23 cellular contexts compared by ENCODE assay signal in genomic region chr3:152149832-152150231, GRCh38.
DNase-seq lines count a peak whose midpoint lies in the region; ATAC-seq, FAIRE-seq and TF ChIP-seq lines count a peak whose summit lies in the region.
"Had no signal": no experiment of that assay in that cellular context is flagged by ENCODE, and none has a peak within 500 bp of the region (broad histone marks: within the 10 kb centered on the region; RNA-seq: fewer than 3 reads in every experiment).

No MANE protein-coding gene starts in this region.

- DNase-seq in GM18507 (ENCODE audit: extremely low spot score, insufficient read length, low read depth) (no peak), SK-N-SH (no peak), epithelial cell of prostate (ENCODE audit: low read depth, low spot score) (no peak), thoracic aorta (ENCODE audit: low spot score) (no peak), left cardiac atrium (no peak), NCI-H2081 (lab: John Stamatoyannopoulos, UW) (no peak), NOMO-1 (lab: John Stamatoyannopoulos, UW; ENCODE audit: unreplicated experiment in 2 of 2) (no peak)
- DNase-seq: ACHN; CD8-positive, alpha-beta T cell; DMS79 treated with DMSO at 0.1 percent for 48 hours; GM23248; MG63; NCI-H1105; NCI-H1694 treated with DMSO at 0.1 percent for 48 hours; NCI-H446 treated with DMSO at 0.1 percent for 48 hours; NCI-H748 treated with DMSO at 0.1 percent for 48 hours; SIG-M5 had no signal

- peak overlapping the region; percentile 61; the same call in 1 of the 2 replicates for H3K9ac ChIP-seq in SK-N-SH
- H3K9ac ChIP-seq: GM23248, KMS-11 had no signal

- CTCF ChIA-PET in SK-N-SH (lab: Yijun Ruan, JAX): no interaction called here

- no peak for TF ChIP-seq RAD21 in SK-N-SH (IDR thresholded peaks at IDR 0.05; ENCODE audit: low read length)

- no peak for ATAC-seq in thoracic aorta (ENCODE audit: insufficient number of reproducible peaks, low FRiP score, low read depth)
- no peak for ATAC-seq in left cardiac atrium
- ATAC-seq: CD8-positive, alpha-beta T cell had no signal

- no peak for TF ChIP-seq CTCF in SK-N-SH (IDR thresholded peaks at IDR 0.05)
- no peak for TF ChIP-seq CTCF in thoracic aorta (IDR thresholded peaks at IDR 0.05)

- FAIRE-seq in GM18507 (lab: Jason Lieb, UNC): peak; percentile 18
- FAIRE-seq: D721Med, G401.6, GM12892, RCC 7860 had no signal

- no peaks in the 10 kb centered on the region for H3K9me2 ChIP-seq in SK-N-SH

- POLR2A ChIA-PET in SK-N-SH (lab: Yijun Ruan, JAX): no interaction called here

- peak overlapping the region; percentile 69 for H2AFZ ChIP-seq in SK-N-SH (ENCODE audit: low read depth)
- H2AFZ ChIP-seq: GM23248 had no signal

- intact Hi-C loops in left cardiac atrium (cut with DNase I): no loop called here

- no peaks in the 10 kb centered on the region for H4K20me1 ChIP-seq in SK-N-SH (ENCODE audit: insufficient read depth)

- H3K4me3 ChIP-seq in SK-N-SH (ENCODE audit: low read depth in 2 of 2, low read length in 1 of 2) (no peak overlapping the region), thoracic aorta (no peak overlapping the region)
- H3K4me3 ChIP-seq: GM23248, MG63 had no signal

- TF ChIP-seq EP300 in SK-N-SH (IDR thresholded peaks at IDR 0.05; ENCODE audit: borderline replicate concordance in 1 of 2, low read depth in 1 of 2, low read length in 1 of 2): no peak

- H3K27ac ChIP-seq in SK-N-SH (ENCODE audit: low read depth in 2 of 2, low read length in 1 of 2): peak overlapping the region; percentile 67 to 73
- peak overlapping the region; percentile 4 for H3K27ac ChIP-seq in epithelial cell of prostate
- peak overlapping the region; percentile 70 to 73 for H3K27ac ChIP-seq in thoracic aorta
- H3K27ac ChIP-seq: GM23248, HL-60, KMS-11 had no signal

- H3K9me3 ChIP-seq in SK-N-SH (no peaks in the 10 kb centered on the region), thoracic aorta (no peaks in the 10 kb centered on the region)
- H3K9me3 ChIP-seq: MG63 had no signal

- H3F3A ChIP-seq in SK-N-SH (replicated peaks; ENCODE audit: insufficient read depth): peaks cover 3% of the 10 kb centered on the region

- H3K4me1 ChIP-seq in SK-N-SH (ENCODE audit: control insufficient read depth in 1 of 2, insufficient read depth in 2 of 2, low read depth in 1 of 2, low read length in 1 of 2): peaks cover 3 to 4% of the 10 kb centered on the region in 2 experiments; a peak in 3 of 4 replicates
- peaks cover 3 to 54% of the 10 kb centered on the region in 2 donors for H3K4me1 ChIP-seq in thoracic aorta (ENCODE audit: control insufficient read depth in 1 of 2, low read depth in 2 of 2)

- H3K27me3 ChIP-seq in SK-N-SH (ENCODE audit: insufficient read depth): no peaks in the 10 kb centered on the region
- H3K27me3 ChIP-seq in thoracic aorta (replicated peaks; ENCODE audit: insufficient read depth): no peaks in the 10 kb centered on the region
- H3K27me3 ChIP-seq: MG63 had no signal

- WGBS in SK-N-SH (ENCODE audit: low lambda C conversion rate): 79% methylated on average over 1 of the region's 1 CpG

- no peaks in the 10 kb centered on the region for H3K79me2 ChIP-seq in SK-N-SH (ENCODE audit: insufficient read depth)

- H3K36me3 ChIP-seq in SK-N-SH (replicated peaks in 1 of 2; ENCODE audit: control insufficient read depth in 1 of 2, insufficient read depth in 2 of 2, low read length in 1 of 2) (no peaks in the 10 kb centered on the region), thoracic aorta (no peaks in the 10 kb centered on the region)
- H3K36me3 ChIP-seq: MG63 had no signal

- peak overlapping the region; percentile 71 for H3K4me2 ChIP-seq in SK-N-SH
- H3K4me2 ChIP-seq: KMS-11 had no signal

TF ChIP-seq in SK-N-SH, 30 proteins besides CTCF, POLR2A, EP300 and RAD21:
- TF ChIP-seq SIN3A (IDR thresholded peaks at IDR 0.05; ENCODE audit: borderline replicate concordance, low read depth, low read length) (no peak), TAF1 (IDR thresholded peaks at IDR 0.05; ENCODE audit: borderline replicate concordance, low read depth, low read length) (no peak), PBX3 (IDR thresholded peaks at IDR 0.05) (no peak), JUND (IDR thresholded peaks at IDR 0.05) (no peak), ZBTB33 (IDR thresholded peaks at IDR 0.05; ENCODE audit: borderline replicate concordance, low read depth) (no peak), ELF1 (IDR thresholded peaks at IDR 0.05) (no peak), RXRA (IDR thresholded peaks at IDR 0.05; ENCODE audit: borderline replicate concordance, low read depth) (no peak)

Comparison
In these comparisons a context has a peak if more than half of its experiments do, and no peak if none do; other contexts are left out.
1. H3K27ac ChIP-seq: peak in every context shown above with its lines; median percentile 72 in thoracic aorta; 70 in SK-N-SH; 4 in epithelial cell of prostate.